ENCODE assay signal across 8 cellular contexts in genomic region chr4:101418055-101418454, GRCh38.
DNase-seq lines count a peak whose midpoint lies in the region; ATAC-seq and TF ChIP-seq lines count a peak whose summit lies in the region.

No MANE protein-coding gene starts in this region.

- H3K4me3 Mint-ChIP-seq in naive B cell, result peak overlapping the region in 5 of 8 donors; percentile 13 to 52 (median 36)

- ATAC-seq in GM19035 (IDR thresholded peaks at IDR 0.05; ENCODE audit: unreplicated experiment), result peak; percentile 71
- ATAC-seq in HG03097 (IDR thresholded peaks at IDR 0.05; ENCODE audit: low FRiP score, unreplicated experiment), result peak; percentile 83
- peak; percentile 40 to 60 for ATAC-seq in naive B cell (ENCODE audit: low read depth in 2 of 2)
- ATAC-seq in left lung, result no peak

- TF ChIP-seq RAD21 in SK-N-SH (IDR thresholded peaks at IDR 0.05; ENCODE audit: low read length), result no peak

- no peak for TF ChIP-seq EP300 in SK-N-SH (IDR thresholded peaks at IDR 0.05; ENCODE audit: borderline replicate concordance in 1 of 2, low read depth in 1 of 2, low read length in 1 of 2)

- H3K4me2 ChIP-seq in SK-N-SH, result no peak overlapping the region

- no peak overlapping the region for H3K4me3 ChIP-seq in left lung
- H3K4me3 ChIP-seq in SK-N-SH (ENCODE audit: low read depth in 2 of 2, low read length in 1 of 2), result no peak overlapping the region

- no peaks in the 10 kb centered on the region for H3K27me3 ChIP-seq in left lung
- no peaks in the 10 kb centered on the region for H3K27me3 ChIP-seq in SK-N-SH (ENCODE audit: insufficient read depth)

- H3K9me3 Mint-ChIP-seq in naive B cell, result peaks cover 0 to 4% (median 2%) of the 10 kb centered on the region in 7 donors

- 93% methylated on average over 2 of the region's 2 CpGs for WGBS in SK-N-SH (ENCODE audit: low lambda C conversion rate)

- H3K4me1 ChIP-seq in left lung (peaks cover 0 to 3% of the 10 kb centered on the region in 2 donors), SK-N-SH (ENCODE audit: control insufficient read depth in 1 of 2, insufficient read depth in 2 of 2, low read depth in 1 of 2, low read length in 1 of 2) (0 out of 4 replicates have a peak, but pooled peaks cover 0 to 5% of the 10 kb centered on the region in 2 experiments)

- no peaks in the 10 kb centered on the region for H3F3A ChIP-seq in SK-N-SH (replicated peaks; ENCODE audit: insufficient read depth)

- TF ChIP-seq CTCF in left lung (IDR thresholded peaks at IDR 0.05) (no peak), SK-N-SH (IDR thresholded peaks at IDR 0.05) (no peak)

- H3K9me2 ChIP-seq in SK-N-SH, result no peaks in the 10 kb centered on the region

- H3K27me3 Mint-ChIP-seq in naive B cell, result no peaks in the 10 kb centered on the region

- intact Hi-C loops in head of caudate nucleus (cut with DNase I) (no loop called here), left lung (cut with DNase I) (no loop called here)

- H3K79me2 ChIP-seq in SK-N-SH (ENCODE audit: insufficient read depth), result no peaks in the 10 kb centered on the region

- no peaks in the 10 kb centered on the region for H3K9me3 ChIP-seq in left lung
- H3K9me3 ChIP-seq in SK-N-SH, result no peaks in the 10 kb centered on the region

- no peak overlapping the region for H3K27ac ChIP-seq in left lung
- no peak overlapping the region for H3K27ac ChIP-seq in SK-N-SH (ENCODE audit: low read depth in 2 of 2, low read length in 1 of 2)

- CTCF ChIA-PET in SK-N-SH (lab: Yijun Ruan, JAX), result interaction anchor here (1.4 kb wide), 1 partner anchor 10 kb away, joined by 5 read pairs; no protein-coding TSS in a partner anchor

- no peak overlapping the region for H3K9ac ChIP-seq in SK-N-SH

- peaks cover 0 to 9% of the 10 kb centered on the region in 2 donors for H3K36me3 Mint-ChIP-seq in naive B cell

- H3K27ac Mint-ChIP-seq in naive B cell, result peak overlapping the region in 2 of 6 donors; percentile 5 to 52

- H4K20me1 ChIP-seq in SK-N-SH (ENCODE audit: insufficient read depth), result no peaks in the 10 kb centered on the region

- peaks cover 26 to 43% (median 35%) of the 10 kb centered on the region in 3 donors for H3K4me1 Mint-ChIP-seq in naive B cell

- no peak overlapping the region; the same call in 1 of the 2 replicates for H2AFZ ChIP-seq in SK-N-SH (ENCODE audit: low read depth)

- no peaks in the 10 kb centered on the region for H3K36me3 ChIP-seq in left lung
- no peaks in the 10 kb centered on the region for H3K36me3 ChIP-seq in SK-N-SH (replicated peaks in 1 of 2; ENCODE audit: control insufficient read depth in 1 of 2, insufficient read depth in 2 of 2, low read length in 1 of 2)

- POLR2A ChIA-PET in SK-N-SH (lab: Yijun Ruan, JAX), result no interaction called here

- DNase-seq in activated CD4-positive, CD25-positive, alpha-beta regulatory T cell treated with anti-CD3 and anti-CD28 coated beads, Interleukin-2, amount 50 U/mL, for 16 hours (ENCODE audit: low read depth, low spot score), result peak; percentile 20
- DNase-seq in naive B cell (peak; percentile 11), head of caudate nucleus (no peak), left lung (no peak), SK-N-SH (no peak), germinal center (ENCODE audit: low spot score) (no peak)

TF ChIP-seq in SK-N-SH, 30 proteins besides CTCF, POLR2A, EP300 and RAD21:
- TF ChIP-seq RXRA (IDR thresholded peaks at IDR 0.05; ENCODE audit: borderline replicate concordance, low read depth) (no peak), ELF1 (IDR thresholded peaks at IDR 0.05) (no peak), FOSL2 (IDR thresholded peaks at IDR 0.05; ENCODE audit: borderline replicate concordance, low read depth) (no peak), JUND (IDR thresholded peaks at IDR 0.05) (no peak), FOXJ3 (CRISPR knock-in tag; IDR thresholded peaks at IDR 0.05) (no peak), SIN3A (IDR thresholded peaks at IDR 0.05; ENCODE audit: borderline replicate concordance, low read depth, low read length) (no peak), POLR2AphosphoS5 (IDR thresholded peaks at IDR 0.05; ENCODE audit: low read depth, low read length) (no peak), TCF12 (IDR thresholded peaks at IDR 0.05) (no peak), USF2 (IDR thresholded peaks at IDR 0.05; ENCODE audit: borderline replicate concordance, low read depth, low read length) (no peak)

Comparison
In these comparisons a context has a peak if more than half of its experiments do, and no peak if none do; other contexts are left out.
1. DNase-seq: peak in activated CD4-positive, CD25-positive, alpha-beta regulatory T cell treated with anti-CD3 and anti-CD28 coated beads, Interleukin-2, amount 50 U/mL, for 16 hours (single experiment) and naive B cell (single experiment); none in head of caudate nucleus (0 of 42), left lung (0 of 2), SK-N-SH (single experiment) and germinal center (single experiment).